Comparison of ENCODE assay signal across 26 cellular contexts in genomic region chr6:106439459-106439858, GRCh38.
A peak's percentile ranks its signal among the peaks of the same experiment; 100 is the strongest.
DNase-seq lines count a peak whose midpoint lies in the region; ATAC-seq lines count a peak whose summit lies in the region.
"Had no signal": no experiment of that assay in that cellular context is flagged by ENCODE, and none has a peak within 500 bp of the region (broad histone marks: within the 10 kb centered on the region; RNA-seq: fewer than 3 reads in every experiment).

No MANE protein-coding gene starts in this region.

- H3K4me3 Mint-ChIP-seq in activated T-helper 17 cell treated with anti-CD3 and anti-CD28 coated beads, Interleukin-2, amount 50 U/mL, for 72 hours, result no peak overlapping the region
- H3K4me3 Mint-ChIP-seq: activated naive CD4-positive, alpha-beta T cell treated with anti-CD3 and anti-CD28 coated beads, Interleukin-2, amount 50 U/mL, for 24 hours; central memory CD8-positive, alpha-beta T cell; stimulated activated naive CD8-positive, alpha-beta T cell treated with anti-CD3 and anti-CD28 coated beads, Interleukin-15, amount 100 ng/mL, for 72 hours had no signal

- no peaks in the 10 kb centered on the region for H3K4me1 Mint-ChIP-seq in activated T-helper 17 cell treated with anti-CD3 and anti-CD28 coated beads, Interleukin-2, amount 50 U/mL, for 72 hours
- H3K4me1 Mint-ChIP-seq: activated naive CD4-positive, alpha-beta T cell treated with anti-CD3 and anti-CD28 coated beads, Interleukin-2, amount 50 U/mL, for 24 hours; central memory CD8-positive, alpha-beta T cell had no signal

- DNase-seq in AG08395 (ENCODE audit: low spot score), result peak; percentile 13
- no peak for DNase-seq in Karpas-422
- DNase-seq in kidney tubule cell (ENCODE audit: low spot score), result peak; percentile 57
- no peak for DNase-seq in activated effector memory CD4-positive, alpha-beta T cell treated with anti-CD3 and anti-CD28 coated beads, Interleukin-2, amount 50 U/mL, for 16 hours
- DNase-seq in DMS79 (lab: John Stamatoyannopoulos, UW), result no peak
- DNase-seq in activated CD4-positive, alpha-beta T cell treated with anti-CD3 and anti-CD28 coated beads for 48 hours, result no peak
- no peak for DNase-seq in DMS 273 (lab: John Stamatoyannopoulos, UW; ENCODE audit: unreplicated experiment)
- DNase-seq: activated CD4-positive, alpha-beta T cell treated with anti-CD3 and anti-CD28 coated beads for 1 hour; dorsolateral prefrontal cortex; NCI-H187 treated with DMSO at 0.1 percent for 48 hours; NCI-H2227 treated with DMSO at 0.1 percent for 48 hours; NCI-H748 treated with DMSO at 0.1 percent for 48 hours; SHP77; stimulated activated CD4-positive, alpha-beta T cell treated with anti-CD3 and anti-CD28 coated beads, Interleukin-12 subunit alpha, Interleukin-12 subunit beta, amount 100 ng/mL, for 4 hours; stimulated activated CD4-positive, alpha-beta T cell treated with anti-CD3 and anti-CD28 coated beads, Interleukin-4, amount 100 ng/mL, for 4 hours; stimulated activated naive CD8-positive, alpha-beta T cell treated with anti-CD3 and anti-CD28 coated beads, Interleukin-15, amount 100 ng/mL, for 72 hours; T-helper 1 cell had no signal

- H3K27me3 ChIP-seq in Karpas-422 (ENCODE audit: low read length), result no peaks in the 10 kb centered on the region
- H3K27me3 ChIP-seq: ascending aorta; BLaER1 treated with 17β-estradiol and CSF1 and Interleukin-3, amounts not matched to agents 10 nM and 100 nM had no signal

- no peaks in the 10 kb centered on the region for H4K20me1 ChIP-seq in Karpas-422 (ENCODE audit: insufficient read depth, low read depth, low read length)
- H4K20me1 ChIP-seq: BLaER1 treated with 17β-estradiol and CSF1 and Interleukin-3, amounts not matched to agents 10 nM and 100 nM had no signal

- no peak overlapping the region for H3K4me3 ChIP-seq in Karpas-422 (ENCODE audit: low read length)
- H3K4me3 ChIP-seq: ascending aorta; BLaER1 treated with 17β-estradiol and CSF1 and Interleukin-3, amounts not matched to agents 10 nM and 100 nM; dorsolateral prefrontal cortex; hepatocyte; lung; tibial nerve had no signal

- peak; percentile 37 for ATAC-seq in activated T-helper 17 cell treated with anti-CD3 and anti-CD28 coated beads, Interleukin-2, amount 50 U/mL, for 72 hours (replicated peaks)
- ATAC-seq: stimulated activated naive CD8-positive, alpha-beta T cell treated with anti-CD3 and anti-CD28 coated beads, Interleukin-15, amount 100 ng/mL, for 72 hours had no signal

- no peak overlapping the region for H3K27ac ChIP-seq in Karpas-422 (ENCODE audit: low read length)
- H3K27ac ChIP-seq: ascending aorta; BLaER1 treated with 17β-estradiol and CSF1 and Interleukin-3, amounts not matched to agents 10 nM and 100 nM; dorsolateral prefrontal cortex; hepatocyte; neutrophil; tibial nerve had no signal

- no peak overlapping the region for H3K27ac Mint-ChIP-seq in activated T-helper 17 cell treated with anti-CD3 and anti-CD28 coated beads, Interleukin-2, amount 50 U/mL, for 72 hours
- H3K27ac Mint-ChIP-seq: activated naive CD4-positive, alpha-beta T cell treated with anti-CD3 and anti-CD28 coated beads, Interleukin-2, amount 50 U/mL, for 24 hours; stimulated activated naive CD8-positive, alpha-beta T cell treated with anti-CD3 and anti-CD28 coated beads, Interleukin-15, amount 100 ng/mL, for 72 hours had no signal

- H3K9me2 ChIP-seq in Karpas-422 (replicated peaks; ENCODE audit: insufficient read depth, low read length), result no peaks in the 10 kb centered on the region

- peak overlapping the region; percentile 14 for H3K4me2 ChIP-seq in Karpas-422 (ENCODE audit: low read depth, low read length, poor library complexity, severe bottlenecking)
- H3K4me2 ChIP-seq: BLaER1 treated with 17β-estradiol and CSF1 and Interleukin-3, amounts not matched to agents 10 nM and 100 nM; hepatocyte had no signal

- peaks cover 39% of the 10 kb centered on the region for H3K27me3 Mint-ChIP-seq in activated T-helper 17 cell treated with anti-CD3 and anti-CD28 coated beads, Interleukin-2, amount 50 U/mL, for 72 hours

- no peaks in the 10 kb centered on the region for H3K36me3 Mint-ChIP-seq in activated T-helper 17 cell treated with anti-CD3 and anti-CD28 coated beads, Interleukin-2, amount 50 U/mL, for 72 hours (ENCODE audit: low read depth)
- H3K36me3 Mint-ChIP-seq: activated naive CD4-positive, alpha-beta T cell treated with anti-CD3 and anti-CD28 coated beads, Interleukin-2, amount 50 U/mL, for 24 hours had no signal

- no peak overlapping the region for H3K9ac ChIP-seq in Karpas-422 (ENCODE audit: low read length)
- H3K9ac ChIP-seq: BLaER1 treated with 17β-estradiol and CSF1 and Interleukin-3, amounts not matched to agents 10 nM and 100 nM had no signal

- H3K4me1 ChIP-seq in Karpas-422 (ENCODE audit: low read length), result peaks cover 12% of the 10 kb centered on the region
- H3K4me1 ChIP-seq: ascending aorta, tibial nerve had no signal

- no peak overlapping the region for H2AFZ ChIP-seq in Karpas-422 (ENCODE audit: low read length)
- H2AFZ ChIP-seq: hepatocyte had no signal

- no peaks in the 10 kb centered on the region for H3K9me3 Mint-ChIP-seq in activated T-helper 17 cell treated with anti-CD3 and anti-CD28 coated beads, Interleukin-2, amount 50 U/mL, for 72 hours
- H3K9me3 Mint-ChIP-seq: activated naive CD4-positive, alpha-beta T cell treated with anti-CD3 and anti-CD28 coated beads, Interleukin-2, amount 50 U/mL, for 24 hours; central memory CD8-positive, alpha-beta T cell; stimulated activated naive CD8-positive, alpha-beta T cell treated with anti-CD3 and anti-CD28 coated beads, Interleukin-15, amount 100 ng/mL, for 72 hours had no signal

- H3K36me3 ChIP-seq in Karpas-422 (ENCODE audit: insufficient read depth, low read length), result no peaks in the 10 kb centered on the region
- H3K36me3 ChIP-seq: ascending aorta; BLaER1 treated with 17β-estradiol and CSF1 and Interleukin-3, amounts not matched to agents 10 nM and 100 nM; neutrophil; tibial nerve had no signal

- H3K9me3 ChIP-seq in Karpas-422 (ENCODE audit: low read length), result no peaks in the 10 kb centered on the region
- H3K9me3 ChIP-seq: ascending aorta; BLaER1 treated with 17β-estradiol and CSF1 and Interleukin-3, amounts not matched to agents 10 nM and 100 nM; neutrophil; tibial nerve had no signal

- H3K79me2 ChIP-seq in Karpas-422 (ENCODE audit: low read length), result no peaks in the 10 kb centered on the region
- H3K79me2 ChIP-seq: hepatocyte had no signal

Comparison
In these comparisons a context has a peak if more than half of its experiments do, and no peak if none do; other contexts are left out.
1. DNase-seq: peak in AG08395 (single experiment) and kidney tubule cell (single experiment); none in Karpas-422 (single experiment), activated effector memory CD4-positive, alpha-beta T cell treated with anti-CD3 and anti-CD28 coated beads, Interleukin-2, amount 50 U/mL, for 16 hours (single experiment), DMS79 (single experiment), activated CD4-positive, alpha-beta T cell treated with anti-CD3 and anti-CD28 coated beads for 48 hours (single experiment) and DMS 273 (single experiment).